In genomic region chr7:22338875-22339274, GRCh38 we compare ENCODE assay signal across 21 cellular contexts. TPM values are rescaled to one million over a fixed set of nuclear protein-coding genes. Genes with fewer than 3 reads are reported as not detected.
DNase-seq lines count a peak whose midpoint lies in the region; ATAC-seq and TF ChIP-seq lines count a peak whose summit lies in the region.
"Had no signal": no experiment of that assay in that cellular context is flagged by ENCODE, and none has a peak within 500 bp of the region (broad histone marks: within the 10 kb centered on the region; RNA-seq: fewer than 3 reads in every experiment).

No MANE protein-coding gene starts in this region.

- TF ChIP-seq EP300 in esophagus muscularis mucosa (IDR thresholded peaks at IDR 0.05), result no peak

- no peaks in the 10 kb centered on the region for H3K27me3 ChIP-seq in esophagus muscularis mucosa

- no peak overlapping the region for H3K27ac ChIP-seq in esophagus muscularis mucosa (replicated peaks in 1 of 4)
- H3K27ac ChIP-seq: GM23248, PC-9, SJSA1 had no signal

- intact Hi-C loops in esophagus muscularis mucosa (cut with DNase I), result no loop called here

- H3K9me3 ChIP-seq in esophagus muscularis mucosa, result no peaks in the 10 kb centered on the region
- H3K9me3 ChIP-seq: SJSA1 had no signal

- H3K4me3 ChIP-seq in esophagus muscularis mucosa, result no peak overlapping the region
- H3K4me3 ChIP-seq: GM23248, PC-9, SJSA1 had no signal

- no peak for ATAC-seq in GM21367 (IDR thresholded peaks at IDR 0.05; ENCODE audit: unreplicated experiment)
- ATAC-seq: Right ventricle myocardium inferior, T-cell had no signal

- no peaks in the 10 kb centered on the region for H3K36me3 ChIP-seq in esophagus muscularis mucosa
- H3K36me3 ChIP-seq: SJSA1 had no signal

- no peak for TF ChIP-seq CTCF in esophagus muscularis mucosa (IDR thresholded peaks at IDR 0.05)

- no peaks in the 10 kb centered on the region for H3K4me1 ChIP-seq in esophagus muscularis mucosa
- H3K4me1 ChIP-seq: SJSA1 had no signal

- DNase-seq in NCI-H1417 (lab: John Stamatoyannopoulos, UW), result peak in 2 of 3 experiments; percentile 51 to 80
- DNase-seq in NCI-H1417 treated with DMSO at 0.1 percent for 48 hours (lab: John Stamatoyannopoulos, UW), result no peak
- DNase-seq in DMS79 treated with DMSO at 0.1 percent for 48 hours (lab: John Stamatoyannopoulos, UW), result peak; percentile 43
- DNase-seq in NCI-H510A treated with DMSO at 0.1 percent for 48 hours (lab: John Stamatoyannopoulos, UW), result peak; percentile 78
- peak; percentile 26 for DNase-seq in esophagus muscularis mucosa (ENCODE audit: extremely low spot score)
- DNase-seq in activated T-cell treated with anti-CD3 and anti-CD28 coated beads for 4 hours, result no peak
- DNase-seq in activated CD8-positive, alpha-beta memory T cell treated with anti-CD3 and anti-CD28 coated beads, Interleukin-2, amount 50 U/mL, for 48 hours, result no peak
- DNase-seq: 8988T, Calu3, GM23248, H7, Karpas-422, NCI-H1092, NCI-H2029 treated with DMSO at 0.1 percent for 48 hours, NCI-H2171 treated with DMSO at 0.1 percent for 48 hours, NCI-H774, PC-9, T-cell had no signal

- 82% methylated on average over 7 of the region's 7 CpGs for WGBS in esophagus muscularis mucosa

- TF ChIP-seq POLR2A in esophagus muscularis mucosa (IDR thresholded peaks at IDR 0.05; ENCODE audit: low read depth), result no peak

RNA-seq across cellular contexts. Expression of gene RAPGEF5, which starts 18.1 kb away (rescaled TPM):
- total RNA-seq in esophagus muscularis mucosa, result 10 to 100 TPM; 21.2 to 27.0 (median 24.1) TPM

Comparison
In these comparisons a context has a peak if more than half of its experiments do, and no peak if none do; other contexts are left out.
1. DNase-seq: peak in NCI-H1417 (2 of 3), DMS79 treated with DMSO at 0.1 percent for 48 hours (single experiment), NCI-H510A treated with DMSO at 0.1 percent for 48 hours (single experiment) and esophagus muscularis mucosa (single experiment); none in NCI-H1417 treated with DMSO at 0.1 percent for 48 hours (single experiment), activated T-cell treated with anti-CD3 and anti-CD28 coated beads for 4 hours (single experiment) and activated CD8-positive, alpha-beta memory T cell treated with anti-CD3 and anti-CD28 coated beads, Interleukin-2, amount 50 U/mL, for 48 hours (single experiment).